14 cellular contexts compared by ENCODE assay signal in genomic region chr20:49272654-49273053, GRCh38. TPM values are rescaled to one million over a fixed set of nuclear protein-coding genes. Genes with fewer than 3 reads are reported as not detected.
A peak's percentile ranks its signal among the peaks of the same experiment; 100 is the strongest.
DNase-seq lines count a peak whose midpoint lies in the region; ATAC-seq and TF ChIP-seq lines count a peak whose summit lies in the region.
"Had no signal": no experiment of that assay in that cellular context is flagged by ENCODE, and none has a peak within 500 bp of the region (broad histone marks: within the 10 kb centered on the region; RNA-seq: fewer than 3 reads in every experiment).

No MANE protein-coding gene starts in this region.

- H3K4me2 ChIP-seq in MM.1S (ENCODE audit: low read depth, low read length), result peak overlapping the region; percentile 39; the same call in 1 of the 2 replicates
- no peak overlapping the region for H3K4me2 ChIP-seq in mesendoderm (ENCODE audit: low read length)
- H3K4me2 ChIP-seq: A549 had no signal

- ATAC-seq in activated CD8-positive, alpha-beta memory T cell treated with anti-CD3 and anti-CD28 coated beads, Interleukin-2, amount 10 ng/mL, durations not matched to agents 7 days and 5 days, result peak; percentile 13
- peak; percentile 33 for ATAC-seq in GM18907 (IDR thresholded peaks at IDR 0.05; ENCODE audit: unreplicated experiment)
- ATAC-seq in memory B cell (ENCODE audit: low read depth), result no peak
- ATAC-seq: A549, gastroesophageal sphincter had no signal

- no peak overlapping the region for H3K23ac ChIP-seq in mesendoderm (ENCODE audit: low read length)

- peaks cover 15% of the 10 kb centered on the region for H3K79me2 ChIP-seq in MM.1S (ENCODE audit: low read length)
- H3K79me2 ChIP-seq in mesendoderm (ENCODE audit: control insufficient read depth, insufficient read depth, low read length), result peaks cover 51% of the 10 kb centered on the region

- peaks cover 22% of the 10 kb centered on the region for H3K79me1 ChIP-seq in mesendoderm (ENCODE audit: low read length)

- H2AFZ ChIP-seq in MM.1S (ENCODE audit: low read length), result no peak overlapping the region

- no CpG with 5 or more reads among the region's 1 CpG for WGBS in mesendoderm (ENCODE audit: extremely low coverage, insufficient coverage, low lambda C conversion rate)

- no peak overlapping the region for H3K4ac ChIP-seq in mesendoderm (ENCODE audit: low read depth, low read length)

- no peak overlapping the region for H3K56ac ChIP-seq in mesendoderm (ENCODE audit: low read length)

- CTCF ChIA-PET in activated CD8-positive, alpha-beta memory T cell treated with anti-CD3 and anti-CD28 coated beads, Interleukin-2, amount 10 ng/mL, durations not matched to agents 7 days and 5 days (lab: Charles Lee), result interaction anchor here (0.7 to 1.5 kb wide), 2 partner anchors 9 to 29 kb away, joined by 3 read pairs; no protein-coding TSS in a partner anchor

- H3K4me3 Mint-ChIP-seq in activated CD8-positive, alpha-beta memory T cell treated with anti-CD3 and anti-CD28 coated beads, Interleukin-2, amount 10 ng/mL, durations not matched to agents 7 days and 5 days, result peak overlapping the region; percentile 60
- H3K4me3 Mint-ChIP-seq in memory B cell, result peak overlapping the region; percentile 29

- peaks cover 39% of the 10 kb centered on the region for H3F3A ChIP-seq in MM.1S (ENCODE audit: insufficient read depth, low read length)

- 0 out of 2 replicates have a peak, but pooled peaks cover 5% of the 10 kb centered on the region for H4K20me1 ChIP-seq in MM.1S (ENCODE audit: insufficient read depth, low read length)

- H3K9me2 ChIP-seq in MM.1S (replicated peaks; ENCODE audit: insufficient read depth, low read length), result no peaks in the 10 kb centered on the region

- no peak overlapping the region for H2BK15ac ChIP-seq in mesendoderm (replicated peaks; ENCODE audit: low read depth)

- H3K27ac Mint-ChIP-seq in activated CD8-positive, alpha-beta memory T cell treated with anti-CD3 and anti-CD28 coated beads, Interleukin-2, amount 10 ng/mL, durations not matched to agents 7 days and 5 days, result peak overlapping the region; percentile 71
- H3K27ac Mint-ChIP-seq in memory B cell, result peak overlapping the region; percentile 62

- H3K9ac ChIP-seq in MM.1S (ENCODE audit: low read length) (no peak overlapping the region), mesendoderm (ENCODE audit: low read length) (no peak overlapping the region)

- no peaks in the 10 kb centered on the region for H3K9me3 Mint-ChIP-seq in activated CD8-positive, alpha-beta memory T cell treated with anti-CD3 and anti-CD28 coated beads, Interleukin-2, amount 10 ng/mL, durations not matched to agents 7 days and 5 days (ENCODE audit: low read depth)
- no peaks in the 10 kb centered on the region for H3K9me3 Mint-ChIP-seq in memory B cell

- H3K4me1 ChIP-seq in MM.1S (ENCODE audit: low read length) (peaks cover 43% of the 10 kb centered on the region), mesendoderm (ENCODE audit: control insufficient read depth, low read depth, low read length) (no peaks in the 10 kb centered on the region)

- H3K9me3 ChIP-seq in MM.1S (replicated peaks; ENCODE audit: insufficient read depth, low read length), result no peaks in the 10 kb centered on the region
- H3K9me3 ChIP-seq: A549, gastroesophageal sphincter had no signal

- no peak overlapping the region for H3K18ac ChIP-seq in mesendoderm (ENCODE audit: low read length)

- no peak overlapping the region for H3K4me3 ChIP-seq in MM.1S (ENCODE audit: low read length)
- no peak overlapping the region for H3K4me3 ChIP-seq in mesendoderm (ENCODE audit: low read length)
- H3K4me3 ChIP-seq: A549, gastroesophageal sphincter had no signal

- H3K4me1 Mint-ChIP-seq in activated CD8-positive, alpha-beta memory T cell treated with anti-CD3 and anti-CD28 coated beads, Interleukin-2, amount 10 ng/mL, durations not matched to agents 7 days and 5 days, result peaks cover 66% of the 10 kb centered on the region
- peaks cover 54% of the 10 kb centered on the region for H3K4me1 Mint-ChIP-seq in memory B cell

- H3K36me3 Mint-ChIP-seq in activated CD8-positive, alpha-beta memory T cell treated with anti-CD3 and anti-CD28 coated beads, Interleukin-2, amount 10 ng/mL, durations not matched to agents 7 days and 5 days, result peaks cover 72% of the 10 kb centered on the region
- peaks cover 39% of the 10 kb centered on the region for H3K36me3 Mint-ChIP-seq in memory B cell

- no peak overlapping the region for H2BK120ac ChIP-seq in mesendoderm (ENCODE audit: low read depth, low read length)

- H2BK5ac ChIP-seq in mesendoderm (ENCODE audit: low read length), result no peak overlapping the region

- no peak overlapping the region for H4K8ac ChIP-seq in mesendoderm (ENCODE audit: low read depth, low read length)

- H3K27me3 ChIP-seq in MM.1S (replicated peaks; ENCODE audit: insufficient read depth, low read length) (no peaks in the 10 kb centered on the region), mesendoderm (ENCODE audit: insufficient read depth, low read length, poor library complexity) (no peaks in the 10 kb centered on the region)
- H3K27me3 ChIP-seq: gastroesophageal sphincter had no signal

- TF ChIP-seq CTCF in MM.1S (IDR thresholded peaks at IDR 0.05; ENCODE audit: low read length), result no peak

- H4K5ac ChIP-seq in mesendoderm (ENCODE audit: low read length), result no peak overlapping the region

- H3K27ac ChIP-seq in MM.1S (ENCODE audit: low read length), result peak overlapping the region; percentile 14; the same call in 1 of the 2 replicates
- H3K27ac ChIP-seq in mesendoderm (ENCODE audit: low read depth, low read length), result no peak overlapping the region
- H3K27ac ChIP-seq in caudate nucleus (ENCODE audit: low read depth, low read length), result no peak overlapping the region
- H3K27ac ChIP-seq: A549, gastroesophageal sphincter had no signal

- DNase-seq in activated CD8-positive, alpha-beta memory T cell treated with anti-CD3 and anti-CD28 coated beads, Interleukin-2, amount 10 ng/mL, durations not matched to agents 7 days and 5 days, result no peak
- DNase-seq in activated CD8-positive, alpha-beta memory T cell treated with anti-CD3 and anti-CD28 coated beads, Interleukin-2, amount 50 U/mL, for 4 hours, result no peak
- DNase-seq in MM.1S, result peak; percentile 82
- DNase-seq in memory B cell (ENCODE audit: low spot score in 2 of 2), result no peak
- no peak for DNase-seq in mesendoderm
- no peak for DNase-seq in HT-29 (ENCODE audit: low spot score)
- no peak for DNase-seq in caudate nucleus (lab: John Stamatoyannopoulos, UW)
- DNase-seq: NCI-H1105; Right ventricle myocardium superior; stimulated activated naive CD4-positive, alpha-beta T cell treated with Interleukin-2 at 50 U/mL for 16 hours; T1000 had no signal

- no peak overlapping the region for H2AK5ac ChIP-seq in mesendoderm (ENCODE audit: low read length)

- H3K27me3 Mint-ChIP-seq in activated CD8-positive, alpha-beta memory T cell treated with anti-CD3 and anti-CD28 coated beads, Interleukin-2, amount 10 ng/mL, durations not matched to agents 7 days and 5 days, result no peaks in the 10 kb centered on the region
- no peaks in the 10 kb centered on the region for H3K27me3 Mint-ChIP-seq in memory B cell

- H3K36me3 ChIP-seq in MM.1S (replicated peaks; ENCODE audit: insufficient read depth, low read length), result 0 out of 2 replicates have a peak, but pooled peaks cover 8% of the 10 kb centered on the region
- H3K36me3 ChIP-seq in mesendoderm (ENCODE audit: control insufficient read depth, insufficient read depth, low read length), result peaks cover 12% of the 10 kb centered on the region

RNA-seq across cellular contexts. Expression of gene ZNFX1, which starts 5.2 kb away (rescaled TPM):
- total RNA-seq in activated CD8-positive, alpha-beta memory T cell treated with anti-CD3 and anti-CD28 coated beads, Interleukin-2, amount 10 ng/mL, durations not matched to agents 7 days and 5 days, result 10 to 100 TPM; 69.2 to 88.6 TPM
- 6.2 TPM for polyA plus RNA-seq in mesendoderm (2013, experiment 1 of 2)
- 6.1 TPM for polyA plus RNA-seq in mesendoderm (2013, experiment 2 of 2)
- 26.3 and 30.5 TPM in 2 replicates for total RNA-seq in HT-29 (2014; rRNA removed; shearing (Covaris generic))

RNA-seq across cellular contexts. Expression of gene DDX27, which starts 53.4 kb away (rescaled TPM):
- total RNA-seq in activated CD8-positive, alpha-beta memory T cell treated with anti-CD3 and anti-CD28 coated beads, Interleukin-2, amount 10 ng/mL, durations not matched to agents 7 days and 5 days, result 10 to 100 TPM; 40.5 to 52.7 TPM
- 71.9 TPM for polyA plus RNA-seq in mesendoderm (2013, experiment 1 of 2)
- polyA plus RNA-seq in mesendoderm (2013, experiment 2 of 2), result 72.6 TPM
- total RNA-seq in HT-29 (2014; rRNA removed; shearing (Covaris generic)), result 75.5 and 85.9 TPM in 2 replicates
